ENCODE assay signal across 8 cellular contexts in the genomic region with DNA sequence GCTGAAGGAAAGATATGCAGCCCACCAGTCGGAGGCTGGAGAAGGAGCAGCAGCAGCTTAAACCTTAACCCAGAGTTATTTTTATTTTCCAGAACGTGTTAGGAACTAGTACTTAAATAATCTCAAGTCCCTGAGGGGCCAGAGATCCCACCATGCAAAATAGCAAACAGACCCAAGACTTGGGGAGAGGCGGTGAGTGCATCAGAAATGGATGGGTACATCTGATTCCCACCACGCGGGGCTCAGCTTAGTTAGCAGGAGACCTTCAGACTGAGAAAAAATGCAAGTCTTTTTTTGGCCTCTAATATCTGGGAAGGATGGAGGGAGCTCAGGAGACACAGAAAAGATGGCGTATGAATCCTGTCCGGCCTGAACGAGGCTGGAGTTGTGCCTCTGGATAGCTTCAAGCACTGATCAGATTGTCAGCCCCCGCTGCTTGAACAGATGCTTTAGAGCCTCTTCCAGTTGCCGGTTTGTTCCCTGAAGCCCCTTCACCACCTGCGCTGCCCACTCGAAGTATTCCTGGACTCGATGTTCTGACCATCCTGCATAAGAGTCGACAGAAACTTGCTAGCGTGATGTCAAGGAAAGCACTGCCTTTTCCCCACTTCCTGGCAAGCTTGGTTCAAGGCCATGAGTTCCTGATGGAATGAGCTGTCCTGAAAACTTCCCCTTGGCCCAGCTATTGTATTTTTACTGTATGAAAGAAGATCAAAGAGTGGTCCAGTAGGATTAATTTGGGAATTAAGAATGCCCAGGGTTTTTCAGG. TPM values are rescaled to one million over a fixed set of nuclear protein-coding genes. Genes with fewer than 3 reads are reported as not detected.
DNase-seq lines count a peak whose midpoint lies in the region; ATAC-seq and TF ChIP-seq lines count a peak whose summit lies in the region.

No MANE protein-coding gene starts in this region.

- H3K27me3 Mint-ChIP-seq in T-helper 2 cell treated with Interferon-gamma antibody and Interleukin-4, amounts not matched to agents 5 μg/mL and 100 μg/mL, for 36 hours (ENCODE audit: low read depth): no peaks in the 10 kb centered on the region

- intact Hi-C loops in stomach (cut with DNase I; ENCODE audit: low total_unique reads): no loop called here

- H3K36me3 ChIP-seq in gastroesophageal sphincter (no peaks in the 10 kb centered on the region), stomach (no peaks in the 10 kb centered on the region)

- peaks cover 44% of the 10 kb centered on the region for H3K4me1 Mint-ChIP-seq in T-helper 2 cell treated with Interferon-gamma antibody and Interleukin-4, amounts not matched to agents 5 μg/mL and 100 μg/mL, for 36 hours (ENCODE audit: low read depth)

- H3K4me3 Mint-ChIP-seq in T-helper 2 cell treated with Interferon-gamma antibody and Interleukin-4, amounts not matched to agents 5 μg/mL and 100 μg/mL, for 36 hours: peak overlapping the region; percentile 100

- H3K9me3 ChIP-seq in gastroesophageal sphincter (no peaks in the 10 kb centered on the region), stomach (no peaks in the 10 kb centered on the region)

- H3K4me3 ChIP-seq in gastroesophageal sphincter (peak overlapping the region in 1 of 2 donors; percentile 61), stomach (peak overlapping the region; percentile 61 to 77 (median 68))

- no peaks in the 10 kb centered on the region for H3K9me3 Mint-ChIP-seq in T-helper 2 cell treated with Interferon-gamma antibody and Interleukin-4, amounts not matched to agents 5 μg/mL and 100 μg/mL, for 36 hours

- no peak for ATAC-seq in gastroesophageal sphincter
- no peak for ATAC-seq in GM21423 (IDR thresholded peaks at IDR 0.05; ENCODE audit: unreplicated experiment)
- ATAC-seq in GM18858 (IDR thresholded peaks at IDR 0.05; ENCODE audit: unreplicated experiment): no peak

- peak overlapping the region; percentile 48 to 92 (median 88) for H3K27ac ChIP-seq in gastroesophageal sphincter
- H3K27ac ChIP-seq in stomach: peak overlapping the region; percentile 92 to 97 (median 95)

- peaks cover 8% of the 10 kb centered on the region for H3K36me3 Mint-ChIP-seq in T-helper 2 cell treated with Interferon-gamma antibody and Interleukin-4, amounts not matched to agents 5 μg/mL and 100 μg/mL, for 36 hours (ENCODE audit: low read depth)

- H3K27me3 ChIP-seq in gastroesophageal sphincter: no peaks in the 10 kb centered on the region
- no peaks in the 10 kb centered on the region for H3K27me3 ChIP-seq in stomach

- TF ChIP-seq CTCF in gastroesophageal sphincter (IDR thresholded peaks at IDR 0.05): no peak
- TF ChIP-seq CTCF in stomach (IDR thresholded peaks at IDR 0.05): no peak

- TF ChIP-seq EP300 in gastroesophageal sphincter (IDR thresholded peaks at IDR 0.05): no peak
- no peak for TF ChIP-seq EP300 in stomach (IDR thresholded peaks at IDR 0.05)

- H3K4me1 ChIP-seq in gastroesophageal sphincter (peaks cover 0 to 61% (median 29%) of the 10 kb centered on the region in 3 donors), stomach (peaks cover 28 to 63% (median 48%) of the 10 kb centered on the region in 4 donors)

- peak overlapping the region; percentile 100 for H3K27ac Mint-ChIP-seq in T-helper 2 cell treated with Interferon-gamma antibody and Interleukin-4, amounts not matched to agents 5 μg/mL and 100 μg/mL, for 36 hours

- 61 to 64% methylated on average over 7 to 8 of the region's 15 CpGs for WGBS in gastroesophageal sphincter (ENCODE audit: low coverage in 1 of 2), 2 donors
- WGBS in stomach, 5 donors: 61 to 73% (median 69%) methylated on average over 15 of the region's 15 CpGs

- DNase-seq in activated CD4-positive, alpha-beta T cell treated with anti-CD3 and anti-CD28 coated beads for 48 hours: peak; percentile 17
- no peak for DNase-seq in activated CD4-positive, alpha-beta T cell treated with anti-CD3 and anti-CD28 coated beads, Interleukin-2, amount 50 U/mL, for 1 hour
- DNase-seq in T-helper 2 cell treated with Interferon-gamma antibody and Interleukin-4, amounts not matched to agents 5 μg/mL and 100 μg/mL, for 36 hours (ENCODE audit: low spot score): no peak
- DNase-seq in stomach (no peak), A172 (ENCODE audit: low spot score) (no peak)

- TF ChIP-seq POLR2A in gastroesophageal sphincter (IDR thresholded peaks at IDR 0.05) (no peak), stomach (IDR thresholded peaks at IDR 0.05) (no peak)

RNA-seq across cellular contexts. Expression of a gene that starts 1.3 kb away (rescaled TPM):
- 10 to 100 TPM in 2 of 4 donors, 1 to 10 TPM in 2; 5.9 to 17.1 (median 8.3) TPM for total RNA-seq in gastroesophageal sphincter
- total RNA-seq in stomach: 10 to 100 TPM in 3 of 5 donors, not detected in 2; 12.1 to 19.6 (median 12.1) TPM
- polyA plus RNA-seq in stomach: 10 to 100 TPM; 18.8 to 22.1 (median 19.8) TPM
- total RNA-seq in A172 (2014; rRNA removed; shearing (Covaris generic)): 11.3 and 15.4 TPM in 2 replicates

RNA-seq across cellular contexts. Expression of a gene that starts 4.0 kb away (rescaled TPM):
- total RNA-seq in gastroesophageal sphincter (100 to 1,000 TPM in 2 of 4 donors, 10 to 100 TPM in 2; 63.7 to 116 (median 100) TPM), stomach (10 to 100 TPM; 28.0 to 63.8 (median 45.0) TPM)
- polyA plus RNA-seq in stomach: 10 to 100 TPM; 35.7 to 62.7 (median 40.9) TPM
- total RNA-seq in A172 (2014; rRNA removed; shearing (Covaris generic)): 64.5 and 64.7 TPM in 2 replicates

RNA-seq across cellular contexts. Expression of a gene that starts 23.6 kb away (rescaled TPM):
- total RNA-seq in gastroesophageal sphincter: 10 to 100 TPM in 2 of 4 donors, 1 to 10 TPM in 2; 5.3 to 11.1 (median 9.0) TPM
- 10 to 100 TPM in 2 of 5 donors, 1 to 10 TPM in 3; 2.2 to 98.5 (median 8.8) TPM for total RNA-seq in stomach
- polyA plus RNA-seq in stomach: 10 to 100 TPM in 1 of 3 donors, 1 to 10 TPM in 2; 6.1 to 11.3 (median 6.7) TPM
- total RNA-seq in A172 (2014; rRNA removed; shearing (Covaris generic)): 9.2 and 11.0 TPM in 2 replicates

RNA-seq across cellular contexts. Expression of a gene that starts 27.9 kb away (rescaled TPM):
- 10 to 100 TPM; 19.4 to 58.2 (median 44.9) TPM for total RNA-seq in gastroesophageal sphincter
- 100 to 1,000 TPM in 3 of 5 donors, 10 to 100 TPM in 2; 30.5 to 286 (median 201) TPM for total RNA-seq in stomach
- polyA plus RNA-seq in stomach: 10 to 100 TPM in 2 of 3 donors, 1 to 10 TPM in 1; 2.9 to 16.4 (median 16.0) TPM
- 7.3 and 8.0 TPM in 2 replicates for total RNA-seq in A172 (2014; rRNA removed; shearing (Covaris generic))

RNA-seq across cellular contexts. Expression of a gene that starts 46.7 kb away (rescaled TPM):
- 10 to 100 TPM; 40.1 to 70.4 (median 43.5) TPM for total RNA-seq in gastroesophageal sphincter
- 10 to 100 TPM; 13.8 to 49.1 (median 25.1) TPM for total RNA-seq in stomach
- 10 to 100 TPM in 1 of 3 donors, 1 to 10 TPM in 2; 8.0 to 11.8 (median 8.9) TPM for polyA plus RNA-seq in stomach
- 0.12 and 0.14 TPM in 2 replicates for total RNA-seq in A172 (2014; rRNA removed; shearing (Covaris generic))
